In genomic region chr6:94362061-94362864, GRCh38 we compare ENCODE assay signal across 21 cellular contexts.
DNase-seq lines count a peak whose midpoint lies in the region; ATAC-seq, FAIRE-seq and TF ChIP-seq lines count a peak whose summit lies in the region.
"Had no signal": no experiment of that assay in that cellular context is flagged by ENCODE, and none has a peak within 500 bp of the region (broad histone marks: within the 10 kb centered on the region; RNA-seq: fewer than 3 reads in every experiment).

No MANE protein-coding gene starts in this region.

- TF ChIP-seq EP300 in gastroesophageal sphincter (IDR thresholded peaks at IDR 0.05) (no peak), upper lobe of left lung (IDR thresholded peaks at IDR 0.05) (no peak)

- H3K36me3 Mint-ChIP-seq in naive thymus-derived CD4-positive, alpha-beta T cell: no peaks in the 10 kb centered on the region

- WGBS in gastroesophageal sphincter (ENCODE audit: low coverage in 1 of 2), 2 donors: 100% methylated on average over 4 of the region's 26 CpGs
- WGBS in upper lobe of left lung, 2 donors: 93% methylated on average over 13 to 22 of the region's 26 CpGs

- H3K27ac ChIP-seq in right atrium auricular region (no peak overlapping the region), gastroesophageal sphincter (no peak overlapping the region), upper lobe of left lung (no peak overlapping the region)
- no peak overlapping the region for H3K27ac ChIP-seq in naive thymus-derived CD4-positive, alpha-beta T cell (ENCODE audit: low read depth, low read length)

- CTCF ChIA-PET in naive thymus-derived CD4-positive, alpha-beta T cell (lab: Charles Lee): no interaction called here

- peak; percentile 63 for DNase-seq in Right ventricle myocardium inferior (ENCODE audit: missing footprints)
- DNase-seq in right atrium auricular region (ENCODE audit: low spot score): no peak
- no peak for DNase-seq in naive thymus-derived CD4-positive, alpha-beta T cell
- peak in 1 of 2 donors; percentile 61 for DNase-seq in upper lobe of left lung
- no peak for DNase-seq in GM19239 (ENCODE audit: insufficient read length, low spot score)
- DNase-seq in germinal center (ENCODE audit: low spot score): no peak
- DNase-seq: 8988T; BE2C; Calu3; CD4-positive, alpha-beta T cell; DMS53; IMR-90; Karpas-422; MG63; NCI-H1092; NCI-H2081 treated with DMSO at 0.1 percent for 48 hours; NCI-H510A; NCI-H82; PC-3 had no signal

- no peak overlapping the region for H3K4me3 ChIP-seq in right atrium auricular region
- no peak overlapping the region for H3K4me3 ChIP-seq in gastroesophageal sphincter
- no peak overlapping the region for H3K4me3 ChIP-seq in naive thymus-derived CD4-positive, alpha-beta T cell (ENCODE audit: low read length)
- no peak overlapping the region for H3K4me3 ChIP-seq in upper lobe of left lung
- H3K4me3 ChIP-seq: MG63 had no signal

- H3K9me3 ChIP-seq in right atrium auricular region (no peaks in the 10 kb centered on the region), gastroesophageal sphincter (no peaks in the 10 kb centered on the region), upper lobe of left lung (peaks cover 0 to 6% (median 0%) of the 10 kb centered on the region in 4 donors)
- no peaks in the 10 kb centered on the region for H3K9me3 ChIP-seq in naive thymus-derived CD4-positive, alpha-beta T cell (ENCODE audit: control insufficient read depth in 2 of 3, low read length in 3 of 3)
- H3K9me3 ChIP-seq: BE2C, MG63 had no signal

- peaks cover 0 to 18% (median 4%) of the 10 kb centered on the region in 11 donors for H3K9me3 Mint-ChIP-seq in naive thymus-derived CD4-positive, alpha-beta T cell

- H3K4me3 Mint-ChIP-seq in naive thymus-derived CD4-positive, alpha-beta T cell: no peak overlapping the region
- H3K4me3 Mint-ChIP-seq: CD4-positive, alpha-beta T cell had no signal

- ATAC-seq in Right ventricle myocardium inferior (no peak), gastroesophageal sphincter (peak; percentile 40), upper lobe of left lung (ENCODE audit: low FRiP score in 2 of 2) (peak; percentile 37 to 52), GM18870 (IDR thresholded peaks at IDR 0.05; ENCODE audit: unreplicated experiment) (no peak)
- peak; percentile 22 for ATAC-seq in naive thymus-derived CD4-positive, alpha-beta T cell
- ATAC-seq: PC-3 had no signal

- no peak for TF ChIP-seq CTCF in right atrium auricular region (IDR thresholded peaks at IDR 0.05)
- no peak for TF ChIP-seq CTCF in gastroesophageal sphincter (IDR thresholded peaks at IDR 0.05)
- no peak for TF ChIP-seq CTCF in upper lobe of left lung (IDR thresholded peaks at IDR 0.05)

- H3K27me3 Mint-ChIP-seq in naive thymus-derived CD4-positive, alpha-beta T cell: no peaks in the 10 kb centered on the region
- H3K27me3 Mint-ChIP-seq: CD4-positive, alpha-beta T cell had no signal

- H3K4me1 Mint-ChIP-seq in naive thymus-derived CD4-positive, alpha-beta T cell: no peaks in the 10 kb centered on the region

- H3K4me1 ChIP-seq in right atrium auricular region (no peaks in the 10 kb centered on the region), gastroesophageal sphincter (no peaks in the 10 kb centered on the region), upper lobe of left lung (no peaks in the 10 kb centered on the region)
- no peaks in the 10 kb centered on the region for H3K4me1 ChIP-seq in naive thymus-derived CD4-positive, alpha-beta T cell (ENCODE audit: control insufficient read depth in 2 of 2, insufficient read depth in 2 of 2, low read length in 2 of 2)
- H3K4me1 ChIP-seq: BE2C had no signal

- intact Hi-C loops in Right ventricle myocardium inferior (cut with DNase I): no loop called here
- intact Hi-C loops in naive thymus-derived CD4-positive, alpha-beta T cell (cut with micrococcal nuclease): no loop called here

- no peak for FAIRE-seq in GM19239 (lab: Jason Lieb, UNC)

- POLR2A ChIA-PET in naive thymus-derived CD4-positive, alpha-beta T cell (lab: Charles Lee): no interaction called here

- H3K27ac Mint-ChIP-seq in naive thymus-derived CD4-positive, alpha-beta T cell: no peak overlapping the region
- H3K27ac Mint-ChIP-seq: CD4-positive, alpha-beta T cell had no signal

- no peak for TF ChIP-seq POLR2A in gastroesophageal sphincter (IDR thresholded peaks at IDR 0.05)
- TF ChIP-seq POLR2A in upper lobe of left lung (IDR thresholded peaks at IDR 0.05): no peak

- H3K27me3 ChIP-seq in right atrium auricular region (no peaks in the 10 kb centered on the region), gastroesophageal sphincter (no peaks in the 10 kb centered on the region), upper lobe of left lung (no peaks in the 10 kb centered on the region)
- H3K27me3 ChIP-seq in naive thymus-derived CD4-positive, alpha-beta T cell (ENCODE audit: control insufficient read depth in 2 of 2, insufficient read depth in 2 of 2, low read length in 2 of 2): no peaks in the 10 kb centered on the region
- H3K27me3 ChIP-seq: BE2C, MG63 had no signal

- H3K36me3 ChIP-seq in right atrium auricular region: no peaks in the 10 kb centered on the region
- H3K36me3 ChIP-seq in gastroesophageal sphincter: no peaks in the 10 kb centered on the region
- no peaks in the 10 kb centered on the region for H3K36me3 ChIP-seq in naive thymus-derived CD4-positive, alpha-beta T cell (ENCODE audit: control insufficient read depth in 2 of 3, insufficient read depth in 3 of 3, low read length in 3 of 3)
- no peaks in the 10 kb centered on the region for H3K36me3 ChIP-seq in upper lobe of left lung
- H3K36me3 ChIP-seq: BE2C, MG63 had no signal

Comparison
In these comparisons a context has a peak if more than half of its experiments do, and no peak if none do; other contexts are left out.
1. ATAC-seq: peak in gastroesophageal sphincter (single experiment), naive thymus-derived CD4-positive, alpha-beta T cell (single experiment) and upper lobe of left lung (2 of 2); none in Right ventricle myocardium inferior (single experiment) and GM18870 (single experiment).